ENCODE assay signal across 9 cellular contexts in genomic region chr6:134636221-134636830, GRCh38.
DNase-seq lines count a peak whose midpoint lies in the region; ATAC-seq, FAIRE-seq and TF ChIP-seq lines count a peak whose summit lies in the region.
"Had no signal": no experiment of that assay in that cellular context is flagged by ENCODE, and none has a peak within 500 bp of the region (broad histone marks: within the 10 kb centered on the region; RNA-seq: fewer than 3 reads in every experiment).

No MANE protein-coding gene starts in this region.

- in situ Hi-C loops in G401 (cut with HindIII; ENCODE audit: low sequenced_read_pairs): no loop called here

- no peaks in the 10 kb centered on the region for H3K27me3 ChIP-seq in uterus

- H3K9me3 ChIP-seq in uterus: no peaks in the 10 kb centered on the region

- TF ChIP-seq CTCF in uterus (IDR thresholded peaks at IDR 0.05): no peak

- H3K27ac ChIP-seq in uterus: no peak overlapping the region

- DNase-seq in G401 (ENCODE audit: low spot score) (peak; percentile 64), NCI-H748 treated with DMSO at 0.1 percent for 48 hours (lab: John Stamatoyannopoulos, UW) (peak; percentile 70), kidney tubule cell (ENCODE audit: low spot score) (peak; percentile 36), uterus (no peak), RCC 7860 (ENCODE audit: low spot score) (no peak)
- DNase-seq: activated naive CD8-positive, alpha-beta T cell treated with anti-CD3 and anti-CD28 coated beads, Interleukin-2, amount 10 ng/mL, durations not matched to agents 7 days and 5 days had no signal

- no peaks in the 10 kb centered on the region for H3K4me1 ChIP-seq in uterus

- H3K36me3 ChIP-seq in uterus: no peaks in the 10 kb centered on the region

- intact Hi-C loops in uterus (cut with DNase I; ENCODE audit: low total_unique reads): loop anchor here (10.0 kb wide), 1 partner anchor 462 kb away; no protein-coding TSS in a partner anchor

- peak; percentile 62 for ATAC-seq in GM21360 (IDR thresholded peaks at IDR 0.05; ENCODE audit: unreplicated experiment)
- ATAC-seq in HG02938 (IDR thresholded peaks at IDR 0.05; ENCODE audit: unreplicated experiment): no peak
- no peak for ATAC-seq in HG03039 (IDR thresholded peaks at IDR 0.05; ENCODE audit: unreplicated experiment)

- FAIRE-seq in RCC 7860 (lab: Jason Lieb, UNC): no peak

- no peak overlapping the region for H3K4me3 ChIP-seq in uterus

- no peak for TF ChIP-seq POLR2A in uterus (IDR thresholded peaks at IDR 0.05)

Comparison
In these comparisons a context has a peak if more than half of its experiments do, and no peak if none do; other contexts are left out.
1. DNase-seq: peak in G401 (single experiment), NCI-H748 treated with DMSO at 0.1 percent for 48 hours (single experiment) and kidney tubule cell (single experiment); none in uterus (0 of 2) and RCC 7860 (single experiment).